In genomic region chr14:101966742-101967141, GRCh38 we compare ENCODE assay signal across 9 cellular contexts. TPM values are rescaled to one million over a fixed set of nuclear protein-coding genes. Genes with fewer than 3 reads are reported as not detected.
DNase-seq lines count a peak whose midpoint lies in the region; ATAC-seq and TF ChIP-seq lines count a peak whose summit lies in the region.
"Had no signal": no experiment of that assay in that cellular context is flagged by ENCODE, and none has a peak within 500 bp of the region (broad histone marks: within the 10 kb centered on the region; RNA-seq: fewer than 3 reads in every experiment).

No MANE protein-coding gene starts in this region.

- TF ChIP-seq EP300 in gastroesophageal sphincter (IDR thresholded peaks at IDR 0.05) (no peak), tibial nerve (IDR thresholded peaks at IDR 0.05) (no peak)

- no peaks in the 10 kb centered on the region for H3K27me3 ChIP-seq in heart right ventricle
- H3K27me3 ChIP-seq in gastroesophageal sphincter, result no peaks in the 10 kb centered on the region
- no peaks in the 10 kb centered on the region for H3K27me3 ChIP-seq in tibial nerve

- H3K9me3 ChIP-seq in heart right ventricle (no peaks in the 10 kb centered on the region), gastroesophageal sphincter (no peaks in the 10 kb centered on the region), tibial nerve (no peaks in the 10 kb centered on the region)

- intact Hi-C loops in heart right ventricle (cut with DNase I) (loop anchor here in 4 of 10 donors (10.0 kb wide), 3 partner anchors 192 to 348 kb away; partner anchors contain the start of gene ZNF839 (in 2 of the 4)), Right ventricle myocardium inferior (cut with DNase I) (no loop called here), left colon (cut with DNase I, micrococcal nuclease) (no loop called here)
- intact Hi-C loops in activated CD4-positive, alpha-beta memory T cell treated with anti-CD3 and anti-CD28 coated beads for 36 hours (cut with micrococcal nuclease), result loop anchor here (10.0 kb wide), 1 partner anchor 218 kb away; no protein-coding TSS in a partner anchor

- TF ChIP-seq CTCF in heart right ventricle (IDR thresholded peaks at IDR 0.05) (no peak), gastroesophageal sphincter (IDR thresholded peaks at IDR 0.05) (no peak), tibial nerve (IDR thresholded peaks at IDR 0.05) (no peak)

- TF ChIP-seq POLR2A in gastroesophageal sphincter (IDR thresholded peaks at IDR 0.05) (no peak), tibial nerve (IDR thresholded peaks at IDR 0.05) (no peak)

- no peaks in the 10 kb centered on the region for H3K27me3 Mint-ChIP-seq in activated CD4-positive, alpha-beta memory T cell treated with anti-CD3 and anti-CD28 coated beads for 36 hours

- H3K9me3 Mint-ChIP-seq in activated CD4-positive, alpha-beta memory T cell treated with anti-CD3 and anti-CD28 coated beads for 36 hours, result no peaks in the 10 kb centered on the region

- 61 to 65% methylated on average over 2 of the region's 2 CpGs for WGBS in heart right ventricle, 2 donors
- WGBS in gastroesophageal sphincter (ENCODE audit: low coverage in 1 of 2), 2 donors, result 52 to 83% methylated on average over 2 of the region's 2 CpGs
- WGBS in tibial nerve, 2 donors, result 56 to 57% methylated on average over 2 of the region's 2 CpGs

- CTCF ChIA-PET in activated CD4-positive, alpha-beta memory T cell treated with anti-CD3 and anti-CD28 coated beads for 36 hours (lab: Charles Lee), result interaction anchor here (0.6 to 1.1 kb wide), 2 partner anchors 121 to 202 kb away, joined by 3 read pairs; no protein-coding TSS in a partner anchor

- DNase-seq in heart right ventricle (no peak), Right ventricle myocardium inferior (ENCODE audit: missing footprints) (no peak), tibial nerve (ENCODE audit: low spot score in 2 of 2) (no peak), left colon (no peak), NCI-H524 treated with DMSO at 0.1 percent for 48 hours (lab: John Stamatoyannopoulos, UW) (no peak)
- no peak for DNase-seq in activated CD4-positive, alpha-beta memory T cell treated with anti-CD3 and anti-CD28 coated beads for 36 hours
- DNase-seq: NCI-H1436 had no signal

- H3K27ac ChIP-seq in heart right ventricle, result peak overlapping the region in 6 of 10 donors; percentile 10 to 97 (median 68)
- peak overlapping the region in 3 of 4 donors; percentile 15 to 97 (median 95) for H3K27ac ChIP-seq in gastroesophageal sphincter
- peak overlapping the region in 3 of 4 donors; percentile 97 to 98 (median 97) for H3K27ac ChIP-seq in tibial nerve

- peaks cover 11% of the 10 kb centered on the region for H3K36me3 Mint-ChIP-seq in activated CD4-positive, alpha-beta memory T cell treated with anti-CD3 and anti-CD28 coated beads for 36 hours

- POLR2A ChIA-PET in activated CD4-positive, alpha-beta memory T cell treated with anti-CD3 and anti-CD28 coated beads for 36 hours (lab: Charles Lee), result interaction anchor here (1.2 kb wide), 1 partner anchor 111 kb away, joined by 3 read pairs; no protein-coding TSS in a partner anchor

- H3K4me1 Mint-ChIP-seq in activated CD4-positive, alpha-beta memory T cell treated with anti-CD3 and anti-CD28 coated beads for 36 hours (ENCODE audit: low read depth), result peaks cover 38% of the 10 kb centered on the region

- peaks cover 10 to 85% (median 67%) of the 10 kb centered on the region in 9 donors for H3K4me1 ChIP-seq in heart right ventricle
- H3K4me1 ChIP-seq in gastroesophageal sphincter, result peaks cover 2 to 80% (median 19%) of the 10 kb centered on the region in 3 donors
- H3K4me1 ChIP-seq in tibial nerve, result peaks cover 0 to 74% (median 23%) of the 10 kb centered on the region in 4 donors

- H3K36me3 ChIP-seq in heart right ventricle (peaks cover 0 to 19% (median 0%) of the 10 kb centered on the region in 9 donors), gastroesophageal sphincter (peaks cover 0 to 9% of the 10 kb centered on the region in 2 donors), tibial nerve (peaks cover 0 to 9% (median 0%) of the 10 kb centered on the region in 3 donors)

- H3K4me3 ChIP-seq in heart right ventricle, result peak overlapping the region in 3 of 10 donors; percentile 98 to 99 (median 99)
- no peak overlapping the region for H3K4me3 ChIP-seq in gastroesophageal sphincter
- H3K4me3 ChIP-seq in tibial nerve, result no peak overlapping the region

- ATAC-seq in heart right ventricle, result no peak
- no peak for ATAC-seq in Right ventricle myocardium inferior
- ATAC-seq in gastroesophageal sphincter, result no peak
- no peak for ATAC-seq in left colon
- no peak for ATAC-seq in HG02588 (IDR thresholded peaks at IDR 0.05; ENCODE audit: unreplicated experiment)

- H3K27ac Mint-ChIP-seq in activated CD4-positive, alpha-beta memory T cell treated with anti-CD3 and anti-CD28 coated beads for 36 hours, result peak overlapping the region; percentile 50

- H3K4me3 Mint-ChIP-seq in activated CD4-positive, alpha-beta memory T cell treated with anti-CD3 and anti-CD28 coated beads for 36 hours, result peak overlapping the region; percentile 50

RNA-seq across cellular contexts. Expression of gene DYNC1H1, which starts 2.4 kb away (rescaled TPM):
- total RNA-seq in heart right ventricle (100 to 1,000 TPM; 413 to 777 (median 634) TPM), Right ventricle myocardium inferior (348 TPM), gastroesophageal sphincter (1,000 to 10,000 TPM in 1 of 4 donors, 100 to 1,000 TPM in 3; 606 to 1,020 (median 666) TPM), tibial nerve (100 to 1,000 TPM; 506 to 690 (median 631) TPM), left colon (100 to 1,000 TPM; 370 to 424 TPM)
- polyA plus RNA-seq in heart right ventricle, result 100 to 1,000 TPM; 173 to 331 TPM
- 100 to 1,000 TPM; 242 to 245 TPM for total RNA-seq in activated CD4-positive, alpha-beta memory T cell treated with anti-CD3 and anti-CD28 coated beads for 36 hours
